ENCODE assay signal across 1 cellular context in the genomic region with DNA sequence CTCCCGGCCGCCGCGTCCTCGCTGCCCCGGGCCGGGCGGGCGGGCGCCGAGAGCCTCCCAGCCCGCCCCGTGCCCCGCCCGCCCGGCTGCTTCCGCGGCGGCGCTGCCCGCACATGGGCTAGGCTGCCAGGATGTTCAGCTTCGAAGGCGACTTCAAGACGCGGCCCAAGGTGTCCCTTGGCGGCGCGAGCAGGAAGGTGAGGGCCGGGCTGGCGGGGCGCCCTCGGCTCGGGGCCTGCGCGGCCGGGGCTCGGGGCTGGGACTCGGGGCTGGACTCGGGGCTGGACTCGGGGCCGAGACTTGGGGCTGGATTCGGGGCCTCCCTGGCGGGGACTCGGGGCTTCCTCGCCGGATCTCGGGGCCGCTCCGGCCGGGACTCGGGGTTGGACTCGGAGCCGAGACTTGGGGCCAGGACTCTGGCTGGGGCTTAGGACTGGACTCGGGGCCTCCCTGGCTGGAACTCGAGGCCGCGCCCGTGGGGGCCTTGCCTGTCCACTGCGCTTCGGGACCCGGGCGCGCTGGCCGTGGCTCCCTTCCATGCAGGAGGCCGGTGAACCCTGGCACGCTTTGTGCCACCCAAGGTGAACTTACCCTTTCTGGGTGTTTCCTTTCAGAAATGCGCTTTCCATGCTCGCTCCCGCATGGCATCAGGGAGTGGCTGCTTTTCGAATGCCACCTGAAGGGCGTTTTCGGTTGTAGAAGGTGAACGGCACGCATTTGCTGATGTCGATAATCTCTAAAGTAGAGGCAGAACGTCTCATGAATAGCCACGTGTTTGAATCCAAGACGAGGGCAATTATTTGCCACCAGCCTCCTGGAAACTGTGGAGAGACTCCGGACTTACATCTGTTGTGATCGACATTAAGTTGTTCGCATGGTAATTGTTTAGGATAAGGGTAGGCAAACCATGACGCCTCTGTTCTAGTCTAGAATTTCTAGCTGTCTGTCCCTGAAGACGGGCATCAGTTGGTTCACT.
TF ChIP-seq lines count a peak whose summit lies in the region.

No MANE protein-coding gene starts in this region.

TF ChIP-seq in HEK293, 187 proteins besides CTCF, POLR2A, EP300 and RAD21 (continued from another document):
- no peak for TF ChIP-seq ZSCAN18 (tag by site-specific recombination; IDR thresholded peaks at IDR 0.05)
